In genomic region chr17:50397111-50397918, GRCh38 we compare ENCODE assay signal across 1 cellular context.
TF ChIP-seq lines count a peak whose summit lies in the region.

Gene LRRC59, minus strand, starts transcription at chr17:50397523. Its CDS starts 206 bp downstream, at chr17:50397317.

TF ChIP-seq in GM12878, 131 proteins besides CTCF, POLR2A, EP300 and RAD21 (continued from another document and continues in another):
- no peak; the same call in 1 of the 2 replicates for TF ChIP-seq ATF2 (IDR thresholded peaks at IDR 0.05; ENCODE audit: low read length)
- TF ChIP-seq ZNF384 (IDR thresholded peaks at IDR 0.05; ENCODE audit: borderline replicate concordance, low read depth, low read length), result no peak
- no peak for TF ChIP-seq SREBF2 (IDR thresholded peaks at IDR 0.05; ENCODE audit: low read length)
- TF ChIP-seq NRF1 (conservative IDR thresholded peaks at IDR 0.05; ENCODE audit: low read depth, low read length), result no peak
- TF ChIP-seq SIX5 (IDR thresholded peaks at IDR 0.05; ENCODE audit: low read depth, low read length, severe bottlenecking), result peak; percentile 48
- peak; percentile 68; the same call in 1 of the 2 replicates for TF ChIP-seq NR2F1 (conservative IDR thresholded peaks at IDR 0.05)
- peak; percentile 86 for TF ChIP-seq DPF2 (IDR thresholded peaks at IDR 0.05)
- peak; percentile 85; the same call in 1 of the 2 replicates for TF ChIP-seq STAT1 (conservative IDR thresholded peaks at IDR 0.05)
- TF ChIP-seq E2F8 (IDR thresholded peaks at IDR 0.05; ENCODE audit: low read depth, partially characterized antibody), result no peak
- no peak for TF ChIP-seq FOS (IDR thresholded peaks at IDR 0.05; ENCODE audit: borderline replicate concordance, extremely low read depth, insufficient read length)
- peak; percentile 97 for TF ChIP-seq LARP7 (IDR thresholded peaks at IDR 0.05)
- TF ChIP-seq, protein P1, sequence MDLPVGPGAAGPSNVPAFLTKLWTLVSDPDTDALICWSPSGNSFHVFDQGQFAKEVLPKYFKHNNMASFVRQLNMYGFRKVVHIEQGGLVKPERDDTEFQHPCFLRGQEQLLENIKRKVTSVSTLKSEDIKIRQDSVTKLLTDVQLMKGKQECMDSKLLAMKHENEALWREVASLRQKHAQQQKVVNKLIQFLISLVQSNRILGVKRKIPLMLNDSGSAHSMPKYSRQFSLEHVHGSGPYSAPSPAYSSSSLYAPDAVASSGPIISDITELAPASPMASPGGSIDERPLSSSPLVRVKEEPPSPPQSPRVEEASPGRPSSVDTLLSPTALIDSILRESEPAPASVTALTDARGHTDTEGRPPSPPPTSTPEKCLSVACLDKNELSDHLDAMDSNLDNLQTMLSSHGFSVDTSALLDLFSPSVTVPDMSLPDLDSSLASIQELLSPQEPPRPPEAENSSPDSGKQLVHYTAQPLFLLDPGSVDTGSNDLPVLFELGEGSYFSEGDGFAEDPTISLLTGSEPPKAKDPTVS (IDR thresholded peaks at IDR 0.05; ENCODE audit: low read depth, low read length), result no peak
- peak in 1 of 2 experiments; percentile 81; a peak in 2 of 3 replicates for TF ChIP-seq EGR1 (IDR thresholded peaks at IDR 0.05; ENCODE audit: borderline replicate concordance in 1 of 2, low read depth in 2 of 2, low read length in 2 of 2)
- no peak for TF ChIP-seq BRCA1 (IDR thresholded peaks at IDR 0.05; ENCODE audit: low read depth, low read length)
- peak; percentile 92; the same call in 1 of the 2 replicates for TF ChIP-seq PAX5 (IDR thresholded peaks at IDR 0.05; ENCODE audit: borderline replicate concordance, low read depth, low read length)
- TF ChIP-seq, protein P2, sequence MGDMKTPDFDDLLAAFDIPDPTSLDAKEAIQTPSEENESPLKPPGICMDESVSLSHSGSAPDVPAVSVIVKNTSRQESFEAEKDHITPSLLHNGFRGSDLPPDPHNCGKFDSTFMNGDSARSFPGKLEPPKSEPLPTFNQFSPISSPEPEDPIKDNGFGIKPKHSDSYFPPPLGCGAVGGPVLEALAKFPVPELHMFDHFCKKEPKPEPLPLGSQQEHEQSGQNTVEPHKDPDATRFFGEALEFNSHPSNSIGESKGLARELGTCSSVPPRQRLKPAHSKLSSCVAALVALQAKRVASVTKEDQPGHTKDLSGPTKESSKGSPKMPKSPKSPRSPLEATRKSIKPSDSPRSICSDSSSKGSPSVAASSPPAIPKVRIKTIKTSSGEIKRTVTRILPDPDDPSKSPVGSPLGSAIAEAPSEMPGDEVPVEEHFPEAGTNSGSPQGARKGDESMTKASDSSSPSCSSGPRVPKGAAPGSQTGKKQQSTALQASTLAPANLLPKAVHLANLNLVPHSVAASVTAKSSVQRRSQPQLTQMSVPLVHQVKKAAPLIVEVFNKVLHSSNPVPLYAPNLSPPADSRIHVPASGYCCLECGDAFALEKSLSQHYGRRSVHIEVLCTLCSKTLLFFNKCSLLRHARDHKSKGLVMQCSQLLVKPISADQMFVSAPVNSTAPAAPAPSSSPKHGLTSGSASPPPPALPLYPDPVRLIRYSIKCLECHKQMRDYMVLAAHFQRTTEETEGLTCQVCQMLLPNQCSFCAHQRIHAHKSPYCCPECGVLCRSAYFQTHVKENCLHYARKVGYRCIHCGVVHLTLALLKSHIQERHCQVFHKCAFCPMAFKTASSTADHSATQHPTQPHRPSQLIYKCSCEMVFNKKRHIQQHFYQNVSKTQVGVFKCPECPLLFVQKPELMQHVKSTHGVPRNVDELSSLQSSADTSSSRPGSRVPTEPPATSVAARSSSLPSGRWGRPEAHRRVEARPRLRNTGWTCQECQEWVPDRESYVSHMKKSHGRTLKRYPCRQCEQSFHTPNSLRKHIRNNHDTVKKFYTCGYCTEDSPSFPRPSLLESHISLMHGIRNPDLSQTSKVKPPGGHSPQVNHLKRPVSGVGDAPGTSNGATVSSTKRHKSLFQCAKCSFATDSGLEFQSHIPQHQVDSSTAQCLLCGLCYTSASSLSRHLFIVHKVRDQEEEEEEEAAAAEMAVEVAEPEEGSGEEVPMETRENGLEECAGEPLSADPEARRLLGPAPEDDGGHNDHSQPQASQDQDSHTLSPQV (IDR thresholded peaks at IDR 0.05), result no peak
- TF ChIP-seq KAT2A (conservative IDR thresholded peaks at IDR 0.05; ENCODE audit: control insufficient read depth, low read depth, low read length), result no peak
- no peak for TF ChIP-seq HDAC2 (IDR thresholded peaks at IDR 0.05)
- no peak for TF ChIP-seq ESRRA (IDR thresholded peaks at IDR 0.05; ENCODE audit: low read length)
- TF ChIP-seq, protein P3, sequence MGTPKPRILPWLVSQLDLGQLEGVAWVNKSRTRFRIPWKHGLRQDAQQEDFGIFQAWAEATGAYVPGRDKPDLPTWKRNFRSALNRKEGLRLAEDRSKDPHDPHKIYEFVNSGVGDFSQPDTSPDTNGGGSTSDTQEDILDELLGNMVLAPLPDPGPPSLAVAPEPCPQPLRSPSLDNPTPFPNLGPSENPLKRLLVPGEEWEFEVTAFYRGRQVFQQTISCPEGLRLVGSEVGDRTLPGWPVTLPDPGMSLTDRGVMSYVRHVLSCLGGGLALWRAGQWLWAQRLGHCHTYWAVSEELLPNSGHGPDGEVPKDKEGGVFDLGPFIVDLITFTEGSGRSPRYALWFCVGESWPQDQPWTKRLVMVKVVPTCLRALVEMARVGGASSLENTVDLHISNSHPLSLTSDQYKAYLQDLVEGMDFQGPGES (IDR thresholded peaks at IDR 0.05), result no peak
- no peak for TF ChIP-seq SREBF1 (IDR thresholded peaks at IDR 0.05; ENCODE audit: low read length)
- TF ChIP-seq WRNIP1 (IDR thresholded peaks at IDR 0.05; ENCODE audit: borderline replicate concordance, low read depth, low read length), result no peak
- TF ChIP-seq CREM (IDR thresholded peaks at IDR 0.05; ENCODE audit: low read depth), result peak; percentile 98
- TF ChIP-seq HDGF (IDR thresholded peaks at IDR 0.05), result peak; percentile 73; the same call in 1 of the 2 replicates
- TF ChIP-seq TCF12 (IDR thresholded peaks at IDR 0.05; ENCODE audit: low read depth, low read length), result no peak
- TF ChIP-seq RFX5 (IDR thresholded peaks at IDR 0.05; ENCODE audit: low read depth, low read length), result no peak
- TF ChIP-seq, protein P4, sequence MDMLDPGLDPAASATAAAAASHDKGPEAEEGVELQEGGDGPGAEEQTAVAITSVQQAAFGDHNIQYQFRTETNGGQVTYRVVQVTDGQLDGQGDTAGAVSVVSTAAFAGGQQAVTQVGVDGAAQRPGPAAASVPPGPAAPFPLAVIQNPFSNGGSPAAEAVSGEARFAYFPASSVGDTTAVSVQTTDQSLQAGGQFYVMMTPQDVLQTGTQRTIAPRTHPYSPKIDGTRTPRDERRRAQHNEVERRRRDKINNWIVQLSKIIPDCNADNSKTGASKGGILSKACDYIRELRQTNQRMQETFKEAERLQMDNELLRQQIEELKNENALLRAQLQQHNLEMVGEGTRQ (IDR thresholded peaks at IDR 0.05; ENCODE audit: borderline replicate concordance, low read depth, low read length), result no peak
- no peak for TF ChIP-seq NFYA (IDR thresholded peaks at IDR 0.05; ENCODE audit: borderline replicate concordance, low read depth, low read length)
- peak; percentile 93 for TF ChIP-seq RUNX3 (IDR thresholded peaks at IDR 0.05; ENCODE audit: low read length)
- TF ChIP-seq MEF2B (IDR thresholded peaks at IDR 0.05; ENCODE audit: partially characterized antibody, poor library complexity, severe bottlenecking), result peak; percentile 22
- TF ChIP-seq SMAD1 (IDR thresholded peaks at IDR 0.05; ENCODE audit: low read depth, partially characterized antibody), result no peak
- TF ChIP-seq ZNF217 (IDR thresholded peaks at IDR 0.05), result no peak
- peak; percentile 54 for TF ChIP-seq E4F1 (IDR thresholded peaks at IDR 0.05; ENCODE audit: borderline replicate concordance, partially characterized antibody)
- peak; percentile 92 for TF ChIP-seq POLR2AphosphoS5 (IDR thresholded peaks at IDR 0.05; ENCODE audit: low read length)
- TF ChIP-seq BCLAF1 (IDR thresholded peaks at IDR 0.05), result no peak
- no peak for TF ChIP-seq SUZ12 (IDR thresholded peaks at IDR 0.05; ENCODE audit: unreplicated experiment)
- TF ChIP-seq PBX3 (IDR thresholded peaks at IDR 0.05; ENCODE audit: insufficient replicate concordance, low read depth, low read length), result peak; percentile 29
